In genomic region chr2:188645982-188646381, GRCh38 we compare ENCODE assay signal across 1 cellular context.
TF ChIP-seq lines count a peak whose summit lies in the region.

No MANE protein-coding gene starts in this region.

TF ChIP-seq in HepG2, 621 proteins besides CTCF, POLR2A, EP300 and RAD21 (continued from another document):
- TF ChIP-seq DBP (CRISPR knock-in tag; IDR thresholded peaks at IDR 0.05; ENCODE audit: not compliant biosample characterization) (no peak), NFATC3 (CRISPR knock-in tag; IDR thresholded peaks at IDR 0.05) (no peak), NFAT5 (CRISPR knock-in tag; IDR thresholded peaks at IDR 0.05) (no peak), NCOA5 (CRISPR knock-in tag; IDR thresholded peaks at IDR 0.05) (no peak), ZBTB34 (CRISPR knock-in tag; IDR thresholded peaks at IDR 0.05) (no peak), MAFK (conservative IDR thresholded peaks at IDR 0.05 in 1 of 2, IDR thresholded peaks at IDR 0.05 in 1 of 2; ENCODE audit: low read length in 2 of 2) (no peak), ZNF318 (CRISPR knock-in tag; IDR thresholded peaks at IDR 0.05) (no peak), ZNF260 (CRISPR knock-in tag; IDR thresholded peaks at IDR 0.05; ENCODE audit: borderline replicate concordance, low read depth) (no peak), MYC (CRISPR knock-in tag; IDR thresholded peaks at IDR 0.05; ENCODE audit: borderline replicate concordance) (no peak), TBL1XR1 (IDR thresholded peaks at IDR 0.05; ENCODE audit: borderline replicate concordance, low read length, partially characterized antibody) (no peak), ZSCAN29 (CRISPR knock-in tag; conservative IDR thresholded peaks at IDR 0.05) (no peak), ZSCAN12 (CRISPR knock-in tag; IDR thresholded peaks at IDR 0.05) (no peak), TAF1 (CRISPR knock-in tag; IDR thresholded peaks at IDR 0.05) (no peak), ZNF550 (CRISPR knock-in tag; IDR thresholded peaks at IDR 0.05; ENCODE audit: borderline replicate concordance) (no peak)
